In the genomic region with DNA sequence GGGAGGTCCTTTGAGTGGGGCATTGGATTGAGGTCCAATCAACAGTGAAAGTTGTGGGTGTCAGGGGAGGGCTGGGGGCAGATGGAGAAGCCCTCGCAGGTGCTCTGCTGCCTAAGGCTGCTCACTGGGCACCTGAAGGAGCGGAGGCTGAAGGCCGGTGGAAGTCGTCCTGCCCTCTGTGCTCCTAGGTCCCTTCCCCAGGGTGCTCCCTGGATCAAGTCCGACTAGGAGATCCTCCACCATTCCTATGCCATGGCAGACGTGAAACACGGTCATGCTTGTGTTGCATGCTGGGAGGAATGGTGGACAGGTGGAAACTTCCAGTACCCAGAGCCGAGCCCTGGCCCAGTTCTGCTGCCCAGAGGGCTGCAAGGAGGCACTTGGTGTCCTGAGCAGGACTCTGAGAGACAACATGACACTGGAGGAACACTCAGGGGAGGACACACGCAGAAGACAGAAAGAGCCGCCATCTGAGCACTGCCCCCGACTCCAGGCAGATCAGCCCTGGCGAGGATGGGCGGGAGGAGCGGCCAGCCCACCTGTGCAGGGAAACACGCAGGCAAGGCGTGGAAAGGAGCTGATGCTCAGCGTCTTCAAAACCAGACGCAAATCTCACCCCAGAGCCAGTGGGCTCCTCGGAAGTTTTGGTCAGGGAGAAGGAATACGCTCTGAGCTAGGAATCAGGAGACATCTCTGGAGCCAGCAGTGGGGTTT, we compare ENCODE assay signal across 18 cellular contexts.
DNase-seq lines count a peak whose midpoint lies in the region; ATAC-seq and TF ChIP-seq lines count a peak whose summit lies in the region.
"Had no signal": no experiment of that assay in that cellular context is flagged by ENCODE, and none has a peak within 500 bp of the region (broad histone marks: within the 10 kb centered on the region; RNA-seq: fewer than 3 reads in every experiment).

No MANE protein-coding gene starts in this region.

- CTCF ChIA-PET in activated naive CD4-positive, alpha-beta T cell treated with anti-CD3 and anti-CD28 coated beads, Interleukin-2, amount 10 ng/mL, durations not matched to agents 7 days and 5 days (lab: Charles Lee), result no interaction called here
- CTCF ChIA-PET in WTC11 (lab: Charles Lee), result no interaction called here
- CTCF ChIA-PET in mammary epithelial cell (lab: Charles Lee; ENCODE audit: low non-redundant PET), result no interaction called here

- no peaks in the 10 kb centered on the region for H3K36me3 ChIP-seq in upper lobe of right lung
- H3K36me3 ChIP-seq in mammary epithelial cell (ENCODE audit: insufficient read depth, low read length), result no peaks in the 10 kb centered on the region
- H3K36me3 ChIP-seq: BLaER1 had no signal

- no peak for TF ChIP-seq CTCF in WTC11 (IDR thresholded peaks at IDR 0.05)
- TF ChIP-seq CTCF in neural crest cell (conservative IDR thresholded peaks at IDR 0.05), result no peak
- TF ChIP-seq CTCF in upper lobe of right lung (IDR thresholded peaks at IDR 0.05), result no peak
- no peak for TF ChIP-seq CTCF in mammary epithelial cell (conservative IDR thresholded peaks at IDR 0.05 in 1 of 2, IDR thresholded peaks at IDR 0.05 in 1 of 2; ENCODE audit: extremely low read depth in 1 of 2, insufficient read depth in 1 of 2, low read depth in 1 of 2, low read length in 2 of 2)

- ATAC-seq in WTC11 (no peak), upper lobe of right lung (no peak)
- ATAC-seq: HepG2 had no signal

- no peaks in the 10 kb centered on the region for H3K4me1 Mint-ChIP-seq in activated naive CD4-positive, alpha-beta T cell treated with anti-CD3 and anti-CD28 coated beads, Interleukin-2, amount 10 ng/mL, durations not matched to agents 7 days and 5 days
- H3K4me1 Mint-ChIP-seq in WTC11 (peaks cover 3% of the 10 kb centered on the region), neural crest cell (peaks cover 19% of the 10 kb centered on the region)
- H3K4me1 Mint-ChIP-seq: CD4-positive, CD25-positive, alpha-beta regulatory T cell had no signal

- no peaks in the 10 kb centered on the region for H3K79me2 ChIP-seq in mammary epithelial cell (ENCODE audit: insufficient read depth, low read length)

- H3K9me3 ChIP-seq in upper lobe of right lung (no peaks in the 10 kb centered on the region), mammary epithelial cell (replicated peaks; ENCODE audit: insufficient read depth, low read length) (peaks cover 51% of the 10 kb centered on the region)
- H3K9me3 ChIP-seq: BLaER1 had no signal

- no peak overlapping the region for H3K9ac ChIP-seq in mammary epithelial cell (ENCODE audit: insufficient read depth, low read length)
- H3K9ac ChIP-seq: BLaER1 had no signal

- no peaks in the 10 kb centered on the region for H3K27me3 Mint-ChIP-seq in activated naive CD4-positive, alpha-beta T cell treated with anti-CD3 and anti-CD28 coated beads, Interleukin-2, amount 10 ng/mL, durations not matched to agents 7 days and 5 days
- H3K27me3 Mint-ChIP-seq in WTC11 (ENCODE audit: low read depth) (no peaks in the 10 kb centered on the region), neural crest cell (ENCODE audit: low read depth) (no peaks in the 10 kb centered on the region)

- peak; percentile 6 for DNase-seq in activated naive CD4-positive, alpha-beta T cell treated with anti-CD3 and anti-CD28 coated beads, Interleukin-2, amount 10 ng/mL, durations not matched to agents 7 days and 5 days
- DNase-seq in activated naive CD4-positive, alpha-beta T cell (lab: John Stamatoyannopoulos, UW), result no peak
- peak; percentile 4 for DNase-seq in WTC11 (ENCODE audit: low spot score)
- no peak for DNase-seq in neural crest cell (ENCODE audit: low read depth, low spot score)
- peak; percentile 52 for DNase-seq in upper lobe of right lung
- no peak for DNase-seq in COLO829 (ENCODE audit: low spot score)
- DNase-seq in mammary epithelial cell, result no peak
- DNase-seq: 8988T; AML-193; CD4-positive, CD25-positive, alpha-beta regulatory T cell; DMS153; DMS79 treated with DMSO at 0.1 percent for 48 hours; EL; GOT3; HCEC 1CT; HFFc6 had no signal

- intact Hi-C loops in upper lobe of right lung (cut with DNase I) (no loop called here), mammary epithelial cell (cut with micrococcal nuclease) (no loop called here)

- POLR2A ChIA-PET in WTC11 (lab: Charles Lee), result no interaction called here

- H3K9me3 Mint-ChIP-seq in activated naive CD4-positive, alpha-beta T cell treated with anti-CD3 and anti-CD28 coated beads, Interleukin-2, amount 10 ng/mL, durations not matched to agents 7 days and 5 days, result peaks cover 5% of the 10 kb centered on the region
- peaks cover 6% of the 10 kb centered on the region; the same call in 1 of the 2 replicates for H3K9me3 Mint-ChIP-seq in WTC11
- no peaks in the 10 kb centered on the region for H3K9me3 Mint-ChIP-seq in neural crest cell
- H3K9me3 Mint-ChIP-seq: CD4-positive, CD25-positive, alpha-beta regulatory T cell had no signal

- no peak overlapping the region for H3K4me3 Mint-ChIP-seq in activated naive CD4-positive, alpha-beta T cell treated with anti-CD3 and anti-CD28 coated beads, Interleukin-2, amount 10 ng/mL, durations not matched to agents 7 days and 5 days
- H3K4me3 Mint-ChIP-seq in WTC11 (no peak overlapping the region), neural crest cell (no peak overlapping the region)
- H3K4me3 Mint-ChIP-seq: CD4-positive, CD25-positive, alpha-beta regulatory T cell; HFFc6 had no signal

- H2AFZ ChIP-seq in mammary epithelial cell (ENCODE audit: low read depth, low read length), result no peak overlapping the region

- in situ Hi-C loops in mammary epithelial cell (cut with MboI; ENCODE audit: low sequenced_read_pairs in 2 of 2), result no loop called here

- H3K4me3 ChIP-seq in upper lobe of right lung (no peak overlapping the region), mammary epithelial cell (replicated peaks in 1 of 3; ENCODE audit: insufficient read depth in 1 of 3, low read depth in 2 of 3, low read length in 3 of 3) (no peak overlapping the region)
- H3K4me3 ChIP-seq: BLaER1 had no signal

- no peak overlapping the region for H3K27ac Mint-ChIP-seq in activated naive CD4-positive, alpha-beta T cell treated with anti-CD3 and anti-CD28 coated beads, Interleukin-2, amount 10 ng/mL, durations not matched to agents 7 days and 5 days
- H3K27ac Mint-ChIP-seq in WTC11 (no peak overlapping the region), neural crest cell (ENCODE audit: unreplicated experiment) (peak overlapping the region; percentile 19)
- H3K27ac Mint-ChIP-seq: CD4-positive, CD25-positive, alpha-beta regulatory T cell; HFFc6 had no signal

- no peaks in the 10 kb centered on the region for H4K20me1 ChIP-seq in mammary epithelial cell (ENCODE audit: insufficient read depth, low read length)

- no peak overlapping the region for H3K4me2 ChIP-seq in mammary epithelial cell (ENCODE audit: insufficient read depth, low read depth, low read length)
- H3K4me2 ChIP-seq: BLaER1 had no signal

- WGBS in mammary epithelial cell (ENCODE audit: low coverage, missing lambda C conversion rate), result 84% methylated on average over 18 of the region's 20 CpGs

- dilution Hi-C loops in mammary epithelial cell (cut with HindIII; ENCODE audit: low sequenced_read_pairs), result no loop called here

- BruUV-seq in mammary epithelial cell (replicated peaks; lab: Mats Ljungman, UMichigan), result no TSS peak

- H3K27me3 ChIP-seq in upper lobe of right lung (peaks cover 7% of the 10 kb centered on the region), mammary epithelial cell (ENCODE audit: insufficient read depth, low read length) (no peaks in the 10 kb centered on the region)
- H3K27me3 ChIP-seq: BLaER1 had no signal

- no peaks in the 10 kb centered on the region for H3K36me3 Mint-ChIP-seq in activated naive CD4-positive, alpha-beta T cell treated with anti-CD3 and anti-CD28 coated beads, Interleukin-2, amount 10 ng/mL, durations not matched to agents 7 days and 5 days
- no peaks in the 10 kb centered on the region for H3K36me3 Mint-ChIP-seq in WTC11
- H3K36me3 Mint-ChIP-seq in neural crest cell (ENCODE audit: low read depth), result no peaks in the 10 kb centered on the region
- H3K36me3 Mint-ChIP-seq: CD4-positive, CD25-positive, alpha-beta regulatory T cell had no signal

- H3K27ac ChIP-seq in upper lobe of right lung (no peak overlapping the region), mammary epithelial cell (ENCODE audit: insufficient read depth, low read depth, low read length) (no peak overlapping the region)
- H3K27ac ChIP-seq: BLaER1 had no signal

- H3K4me1 ChIP-seq in upper lobe of right lung (no peaks in the 10 kb centered on the region), mammary epithelial cell (ENCODE audit: insufficient read depth, low read length) (no peaks in the 10 kb centered on the region)

TF ChIP-seq in WTC11, 78 proteins besides CTCF, POLR2A, EP300 and RAD21 (continues in another document):
- TF ChIP-seq RORB (CRISPR knock-in tag; IDR thresholded peaks at IDR 0.05) (no peak), NR2C2 (CRISPR knock-in tag; IDR thresholded peaks at IDR 0.05) (no peak), SP1 (CRISPR knock-in tag; conservative IDR thresholded peaks at IDR 0.05) (no peak)
- TF ChIP-seq, protein P1, sequence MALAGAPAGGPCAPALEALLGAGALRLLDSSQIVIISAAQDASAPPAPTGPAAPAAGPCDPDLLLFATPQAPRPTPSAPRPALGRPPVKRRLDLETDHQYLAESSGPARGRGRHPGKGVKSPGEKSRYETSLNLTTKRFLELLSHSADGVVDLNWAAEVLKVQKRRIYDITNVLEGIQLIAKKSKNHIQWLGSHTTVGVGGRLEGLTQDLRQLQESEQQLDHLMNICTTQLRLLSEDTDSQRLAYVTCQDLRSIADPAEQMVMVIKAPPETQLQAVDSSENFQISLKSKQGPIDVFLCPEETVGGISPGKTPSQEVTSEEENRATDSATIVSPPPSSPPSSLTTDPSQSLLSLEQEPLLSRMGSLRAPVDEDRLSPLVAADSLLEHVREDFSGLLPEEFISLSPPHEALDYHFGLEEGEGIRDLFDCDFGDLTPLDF (CRISPR knock-in tag; IDR thresholded peaks at IDR 0.05), result no peak
- TF ChIP-seq, protein P2, sequence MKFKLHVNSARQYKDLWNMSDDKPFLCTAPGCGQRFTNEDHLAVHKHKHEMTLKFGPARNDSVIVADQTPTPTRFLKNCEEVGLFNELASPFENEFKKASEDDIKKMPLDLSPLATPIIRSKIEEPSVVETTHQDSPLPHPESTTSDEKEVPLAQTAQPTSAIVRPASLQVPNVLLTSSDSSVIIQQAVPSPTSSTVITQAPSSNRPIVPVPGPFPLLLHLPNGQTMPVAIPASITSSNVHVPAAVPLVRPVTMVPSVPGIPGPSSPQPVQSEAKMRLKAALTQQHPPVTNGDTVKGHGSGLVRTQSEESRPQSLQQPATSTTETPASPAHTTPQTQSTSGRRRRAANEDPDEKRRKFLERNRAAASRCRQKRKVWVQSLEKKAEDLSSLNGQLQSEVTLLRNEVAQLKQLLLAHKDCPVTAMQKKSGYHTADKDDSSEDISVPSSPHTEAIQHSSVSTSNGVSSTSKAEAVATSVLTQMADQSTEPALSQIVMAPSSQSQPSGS (CRISPR knock-in tag; IDR thresholded peaks at IDR 0.05; ENCODE audit: borderline replicate concordance, low read depth), result no peak

Comparison
In these comparisons a context has a peak if more than half of its experiments do, and no peak if none do; other contexts are left out.
1. DNase-seq: peak in activated naive CD4-positive, alpha-beta T cell treated with anti-CD3 and anti-CD28 coated beads, Interleukin-2, amount 10 ng/mL, durations not matched to agents 7 days and 5 days (single experiment), WTC11 (single experiment) and upper lobe of right lung (single experiment); none in activated naive CD4-positive, alpha-beta T cell (0 of 4), neural crest cell (single experiment), COLO829 (single experiment) and mammary epithelial cell (single experiment).